Comparison of ENCODE assay signal across 1 cellular context in the genomic region with DNA sequence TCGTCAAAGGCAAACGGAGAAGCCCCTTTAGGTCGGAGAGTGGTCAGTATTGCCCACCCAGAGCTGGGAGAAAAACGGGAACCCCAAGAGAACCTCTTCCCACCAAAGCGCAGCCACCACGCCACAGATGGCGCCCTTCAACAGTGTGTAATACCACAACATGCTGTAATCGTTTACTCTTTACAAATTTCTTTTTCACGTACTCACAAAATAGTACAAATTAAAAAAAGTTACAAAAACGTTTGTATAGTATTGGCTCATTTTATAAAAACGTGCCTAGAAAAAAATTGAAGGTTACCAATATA.
TF ChIP-seq lines count a peak whose summit lies in the region.

No MANE protein-coding gene starts in this region.

TF ChIP-seq in HepG2, 621 proteins besides CTCF, POLR2A, EP300 and RAD21 (continued from another document):
- TF ChIP-seq, protein P1, sequence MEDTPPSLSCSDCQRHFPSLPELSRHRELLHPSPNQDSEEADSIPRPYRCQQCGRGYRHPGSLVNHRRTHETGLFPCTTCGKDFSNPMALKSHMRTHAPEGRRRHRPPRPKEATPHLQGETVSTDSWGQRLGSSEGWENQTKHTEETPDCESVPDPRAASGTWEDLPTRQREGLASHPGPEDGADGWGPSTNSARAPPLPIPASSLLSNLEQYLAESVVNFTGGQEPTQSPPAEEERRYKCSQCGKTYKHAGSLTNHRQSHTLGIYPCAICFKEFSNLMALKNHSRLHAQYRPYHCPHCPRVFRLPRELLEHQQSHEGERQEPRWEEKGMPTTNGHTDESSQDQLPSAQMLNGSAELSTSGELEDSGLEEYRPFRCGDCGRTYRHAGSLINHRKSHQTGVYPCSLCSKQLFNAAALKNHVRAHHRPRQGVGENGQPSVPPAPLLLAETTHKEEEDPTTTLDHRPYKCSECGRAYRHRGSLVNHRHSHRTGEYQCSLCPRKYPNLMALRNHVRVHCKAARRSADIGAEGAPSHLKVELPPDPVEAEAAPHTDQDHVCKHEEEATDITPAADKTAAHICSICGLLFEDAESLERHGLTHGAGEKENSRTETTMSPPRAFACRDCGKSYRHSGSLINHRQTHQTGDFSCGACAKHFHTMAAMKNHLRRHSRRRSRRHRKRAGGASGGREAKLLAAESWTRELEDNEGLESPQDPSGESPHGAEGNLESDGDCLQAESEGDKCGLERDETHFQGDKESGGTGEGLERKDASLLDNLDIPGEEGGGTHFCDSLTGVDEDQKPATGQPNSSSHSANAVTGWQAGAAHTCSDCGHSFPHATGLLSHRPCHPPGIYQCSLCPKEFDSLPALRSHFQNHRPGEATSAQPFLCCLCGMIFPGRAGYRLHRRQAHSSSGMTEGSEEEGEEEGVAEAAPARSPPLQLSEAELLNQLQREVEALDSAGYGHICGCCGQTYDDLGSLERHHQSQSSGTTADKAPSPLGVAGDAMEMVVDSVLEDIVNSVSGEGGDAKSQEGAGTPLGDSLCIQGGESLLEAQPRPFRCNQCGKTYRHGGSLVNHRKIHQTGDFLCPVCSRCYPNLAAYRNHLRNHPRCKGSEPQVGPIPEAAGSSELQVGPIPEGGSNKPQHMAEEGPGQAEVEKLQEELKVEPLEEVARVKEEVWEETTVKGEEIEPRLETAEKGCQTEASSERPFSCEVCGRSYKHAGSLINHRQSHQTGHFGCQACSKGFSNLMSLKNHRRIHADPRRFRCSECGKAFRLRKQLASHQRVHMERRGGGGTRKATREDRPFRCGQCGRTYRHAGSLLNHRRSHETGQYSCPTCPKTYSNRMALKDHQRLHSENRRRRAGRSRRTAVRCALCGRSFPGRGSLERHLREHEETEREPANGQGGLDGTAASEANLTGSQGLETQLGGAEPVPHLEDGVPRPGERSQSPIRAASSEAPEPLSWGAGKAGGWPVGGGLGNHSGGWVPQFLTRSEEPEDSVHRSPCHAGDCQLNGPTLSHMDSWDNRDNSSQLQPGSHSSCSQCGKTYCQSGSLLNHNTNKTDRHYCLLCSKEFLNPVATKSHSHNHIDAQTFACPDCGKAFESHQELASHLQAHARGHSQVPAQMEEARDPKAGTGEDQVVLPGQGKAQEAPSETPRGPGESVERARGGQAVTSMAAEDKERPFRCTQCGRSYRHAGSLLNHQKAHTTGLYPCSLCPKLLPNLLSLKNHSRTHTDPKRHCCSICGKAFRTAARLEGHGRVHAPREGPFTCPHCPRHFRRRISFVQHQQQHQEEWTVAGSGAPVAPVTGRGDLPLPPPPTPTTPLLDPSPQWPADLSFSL (CRISPR knock-in tag; IDR thresholded peaks at IDR 0.05) = peak; percentile 20; the same call in 1 of the 2 replicates
- TF ChIP-seq, protein P2, sequence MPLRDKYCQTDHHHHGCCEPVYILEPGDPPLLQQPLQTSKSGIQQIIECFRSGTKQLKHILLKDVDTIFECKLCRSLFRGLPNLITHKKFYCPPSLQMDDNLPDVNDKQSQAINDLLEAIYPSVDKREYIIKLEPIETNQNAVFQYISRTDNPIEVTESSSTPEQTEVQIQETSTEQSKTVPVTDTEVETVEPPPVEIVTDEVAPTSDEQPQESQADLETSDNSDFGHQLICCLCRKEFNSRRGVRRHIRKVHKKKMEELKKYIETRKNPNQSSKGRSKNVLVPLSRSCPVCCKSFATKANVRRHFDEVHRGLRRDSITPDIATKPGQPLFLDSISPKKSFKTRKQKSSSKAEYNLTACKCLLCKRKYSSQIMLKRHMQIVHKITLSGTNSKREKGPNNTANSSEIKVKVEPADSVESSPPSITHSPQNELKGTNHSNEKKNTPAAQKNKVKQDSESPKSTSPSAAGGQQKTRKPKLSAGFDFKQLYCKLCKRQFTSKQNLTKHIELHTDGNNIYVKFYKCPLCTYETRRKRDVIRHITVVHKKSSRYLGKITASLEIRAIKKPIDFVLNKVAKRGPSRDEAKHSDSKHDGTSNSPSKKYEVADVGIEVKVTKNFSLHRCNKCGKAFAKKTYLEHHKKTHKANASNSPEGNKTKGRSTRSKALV (CRISPR knock-in tag; IDR thresholded peaks at IDR 0.05) = 0 out of 2 replicates have a peak, but pooled peaks have one; percentile 15
- TF ChIP-seq NFIC (IDR thresholded peaks at IDR 0.05; ENCODE audit: low read length) (peak; percentile 13; the same call in 1 of the 2 replicates), NFKBIZ (CRISPR knock-in tag; IDR thresholded peaks at IDR 0.05) (no peak; the same call in 1 of the 2 replicates), NFE2 (CRISPR knock-in tag; IDR thresholded peaks at IDR 0.05) (no peak), ZNF124 (CRISPR knock-in tag; IDR thresholded peaks at IDR 0.05) (peak; percentile 16; the same call in 1 of the 2 replicates), REPIN1 (CRISPR knock-in tag; IDR thresholded peaks at IDR 0.05; ENCODE audit: borderline replicate concordance, low read depth) (peak; percentile 3; the same call in 1 of the 2 replicates), PAWR (CRISPR knock-in tag; IDR thresholded peaks at IDR 0.05; ENCODE audit: borderline replicate concordance) (0 out of 2 replicates have a peak, but pooled peaks have one; percentile 4)
- TF ChIP-seq, protein P3, sequence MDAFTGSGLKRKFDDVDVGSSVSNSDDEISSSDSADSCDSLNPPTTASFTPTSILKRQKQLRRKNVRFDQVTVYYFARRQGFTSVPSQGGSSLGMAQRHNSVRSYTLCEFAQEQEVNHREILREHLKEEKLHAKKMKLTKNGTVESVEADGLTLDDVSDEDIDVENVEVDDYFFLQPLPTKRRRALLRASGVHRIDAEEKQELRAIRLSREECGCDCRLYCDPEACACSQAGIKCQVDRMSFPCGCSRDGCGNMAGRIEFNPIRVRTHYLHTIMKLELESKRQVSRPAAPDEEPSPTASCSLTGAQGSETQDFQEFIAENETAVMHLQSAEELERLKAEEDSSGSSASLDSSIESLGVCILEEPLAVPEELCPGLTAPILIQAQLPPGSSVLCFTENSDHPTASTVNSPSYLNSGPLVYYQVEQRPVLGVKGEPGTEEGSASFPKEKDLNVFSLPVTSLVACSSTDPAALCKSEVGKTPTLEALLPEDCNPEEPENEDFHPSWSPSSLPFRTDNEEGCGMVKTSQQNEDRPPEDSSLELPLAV (CRISPR knock-in tag; conservative IDR thresholded peaks at IDR 0.05; ENCODE audit: low read depth) = no peak
- TF ChIP-seq, protein P4, sequence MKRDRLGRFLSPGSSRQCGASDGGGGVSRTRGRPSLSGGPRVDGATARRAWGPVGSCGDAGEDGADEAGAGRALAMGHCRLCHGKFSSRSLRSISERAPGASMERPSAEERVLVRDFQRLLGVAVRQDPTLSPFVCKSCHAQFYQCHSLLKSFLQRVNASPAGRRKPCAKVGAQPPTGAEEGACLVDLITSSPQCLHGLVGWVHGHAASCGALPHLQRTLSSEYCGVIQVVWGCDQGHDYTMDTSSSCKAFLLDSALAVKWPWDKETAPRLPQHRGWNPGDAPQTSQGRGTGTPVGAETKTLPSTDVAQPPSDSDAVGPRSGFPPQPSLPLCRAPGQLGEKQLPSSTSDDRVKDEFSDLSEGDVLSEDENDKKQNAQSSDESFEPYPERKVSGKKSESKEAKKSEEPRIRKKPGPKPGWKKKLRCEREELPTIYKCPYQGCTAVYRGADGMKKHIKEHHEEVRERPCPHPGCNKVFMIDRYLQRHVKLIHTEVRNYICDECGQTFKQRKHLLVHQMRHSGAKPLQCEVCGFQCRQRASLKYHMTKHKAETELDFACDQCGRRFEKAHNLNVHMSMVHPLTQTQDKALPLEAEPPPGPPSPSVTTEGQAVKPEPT (CRISPR knock-in tag; IDR thresholded peaks at IDR 0.05; ENCODE audit: low read depth) = no peak
- TF ChIP-seq, protein P5, sequence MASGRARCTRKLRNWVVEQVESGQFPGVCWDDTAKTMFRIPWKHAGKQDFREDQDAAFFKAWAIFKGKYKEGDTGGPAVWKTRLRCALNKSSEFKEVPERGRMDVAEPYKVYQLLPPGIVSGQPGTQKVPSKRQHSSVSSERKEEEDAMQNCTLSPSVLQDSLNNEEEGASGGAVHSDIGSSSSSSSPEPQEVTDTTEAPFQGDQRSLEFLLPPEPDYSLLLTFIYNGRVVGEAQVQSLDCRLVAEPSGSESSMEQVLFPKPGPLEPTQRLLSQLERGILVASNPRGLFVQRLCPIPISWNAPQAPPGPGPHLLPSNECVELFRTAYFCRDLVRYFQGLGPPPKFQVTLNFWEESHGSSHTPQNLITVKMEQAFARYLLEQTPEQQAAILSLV (CRISPR knock-in tag; IDR thresholded peaks at IDR 0.05; ENCODE audit: borderline replicate concordance) = 0 out of 2 replicates have a peak, but pooled peaks have one; percentile 15
- TF ChIP-seq, protein P6, sequence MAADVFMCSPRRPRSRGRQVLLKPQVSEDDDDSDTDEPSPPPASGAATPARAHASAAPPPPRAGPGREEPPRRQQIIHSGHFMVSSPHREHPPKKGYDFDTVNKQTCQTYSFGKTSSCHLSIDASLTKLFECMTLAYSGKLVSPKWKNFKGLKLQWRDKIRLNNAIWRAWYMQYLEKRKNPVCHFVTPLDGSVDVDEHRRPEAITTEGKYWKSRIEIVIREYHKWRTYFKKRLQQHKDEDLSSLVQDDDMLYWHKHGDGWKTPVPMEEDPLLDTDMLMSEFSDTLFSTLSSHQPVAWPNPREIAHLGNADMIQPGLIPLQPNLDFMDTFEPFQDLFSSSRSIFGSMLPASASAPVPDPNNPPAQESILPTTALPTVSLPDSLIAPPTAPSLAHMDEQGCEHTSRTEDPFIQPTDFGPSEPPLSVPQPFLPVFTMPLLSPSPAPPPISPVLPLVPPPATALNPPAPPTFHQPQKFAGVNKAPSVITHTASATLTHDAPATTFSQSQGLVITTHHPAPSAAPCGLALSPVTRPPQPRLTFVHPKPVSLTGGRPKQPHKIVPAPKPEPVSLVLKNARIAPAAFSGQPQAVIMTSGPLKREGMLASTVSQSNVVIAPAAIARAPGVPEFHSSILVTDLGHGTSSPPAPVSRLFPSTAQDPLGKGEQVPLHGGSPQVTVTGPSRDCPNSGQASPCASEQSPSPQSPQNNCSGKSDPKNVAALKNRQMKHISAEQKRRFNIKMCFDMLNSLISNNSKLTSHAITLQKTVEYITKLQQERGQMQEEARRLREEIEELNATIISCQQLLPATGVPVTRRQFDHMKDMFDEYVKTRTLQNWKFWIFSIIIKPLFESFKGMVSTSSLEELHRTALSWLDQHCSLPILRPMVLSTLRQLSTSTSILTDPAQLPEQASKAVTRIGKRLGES (CRISPR knock-in tag; IDR thresholded peaks at IDR 0.05; ENCODE audit: borderline replicate concordance) = no peak
- TF ChIP-seq, protein P7, sequence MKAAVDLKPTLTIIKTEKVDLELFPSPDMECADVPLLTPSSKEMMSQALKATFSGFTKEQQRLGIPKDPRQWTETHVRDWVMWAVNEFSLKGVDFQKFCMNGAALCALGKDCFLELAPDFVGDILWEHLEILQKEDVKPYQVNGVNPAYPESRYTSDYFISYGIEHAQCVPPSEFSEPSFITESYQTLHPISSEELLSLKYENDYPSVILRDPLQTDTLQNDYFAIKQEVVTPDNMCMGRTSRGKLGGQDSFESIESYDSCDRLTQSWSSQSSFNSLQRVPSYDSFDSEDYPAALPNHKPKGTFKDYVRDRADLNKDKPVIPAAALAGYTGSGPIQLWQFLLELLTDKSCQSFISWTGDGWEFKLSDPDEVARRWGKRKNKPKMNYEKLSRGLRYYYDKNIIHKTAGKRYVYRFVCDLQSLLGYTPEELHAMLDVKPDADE (CRISPR knock-in tag; IDR thresholded peaks at IDR 0.05) = 0 out of 2 replicates have a peak, but pooled peaks have one; percentile 3
